In the genomic region with DNA sequence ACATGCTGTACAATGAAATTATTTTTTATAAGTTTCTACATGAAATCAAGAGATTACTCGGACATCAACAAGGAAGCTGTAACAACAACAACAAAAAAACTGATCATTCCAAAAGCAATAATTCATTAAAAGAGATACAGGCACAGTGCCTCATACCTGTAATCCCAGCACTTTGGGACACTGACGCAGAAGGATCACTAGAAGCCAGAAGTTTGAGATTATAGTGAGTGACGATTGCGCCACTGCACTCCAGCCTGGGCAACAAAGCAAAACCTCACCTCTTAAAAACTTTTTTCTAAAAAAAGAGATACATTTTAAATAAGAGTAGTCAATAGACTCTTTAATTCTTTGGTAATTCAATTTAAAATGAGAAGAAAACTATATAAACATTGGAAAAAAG, we compare ENCODE assay signal across 34 cellular contexts.
"Had no signal": no experiment of that assay in that cellular context is flagged by ENCODE, and none has a peak within 500 bp of the region (broad histone marks: within the 10 kb centered on the region; RNA-seq: fewer than 3 reads in every experiment).

No MANE protein-coding gene starts in this region.

- FAIRE-seq: astrocyte had no signal

- H3K27me3 ChIP-seq: adrenal gland, body of pancreas, brain microvascular endothelial cell, breast epithelium had no signal

- H3K4me3 ChIP-seq: adrenal gland, body of pancreas, breast epithelium had no signal

- DNase-seq: activated CD4-positive, alpha-beta memory T cell treated with anti-CD3 and anti-CD28 coated beads, Interleukin-2, amount 10 ng/mL, durations not matched to agents 7 days and 5 days; activated CD4-positive, alpha-beta T cell treated with anti-CD3 and anti-CD28 coated beads for 1 hour; activated CD4-positive, alpha-beta T cell treated with anti-CD3 and anti-CD28 coated beads for 36 hours; activated CD4-positive, alpha-beta T cell treated with anti-CD3 and anti-CD28 coated beads for 48 hours; activated CD4-positive, alpha-beta T cell treated with anti-CD3 and anti-CD28 coated beads, Interleukin-2, amount 10 ng/mL, durations not matched to agents 7 days and 5 days; activated CD4-positive, alpha-beta T cell treated with anti-CD3 and anti-CD28 coated beads, Interleukin-2, amount 50 U/mL, for 48 hours; activated CD4-positive, CD25-positive, alpha-beta regulatory T cell; activated CD8-positive, alpha-beta memory T cell treated with anti-CD3 and anti-CD28 coated beads, Interleukin-2, amount 50 U/mL, for 4 hours; activated effector memory CD4-positive, alpha-beta T cell treated with anti-CD3 and anti-CD28 coated beads, Interleukin-2, amount 50 U/mL, for 16 hours; activated gamma-delta T cell treated with Interleukin-2 at 50 U/mL for 16 hours; activated naive CD4-positive, alpha-beta T cell; activated naive CD4-positive, alpha-beta T cell treated with anti-CD3 and anti-CD28 coated beads for 36 hours; activated naive CD4-positive, alpha-beta T cell treated with anti-CD3 and anti-CD28 coated beads, Interleukin-2, amount 50 U/mL, for 16 hours; activated naive CD8-positive, alpha-beta T cell treated with anti-CD3 and anti-CD28 coated beads for 36 hours; activated T-cell treated with anti-CD3 and anti-CD28 coated beads for 4 hours; activated T-cell treated with anti-CD3 and anti-CD28 coated beads, Interleukin-2, amount 50 U/mL, for 1 hour; activated T-cell treated with anti-CD3 and anti-CD28 coated beads, Interleukin-2, amount 50 U/mL, for 4 hours; activated T-cell treated with anti-CD3 and anti-CD28 coated beads, Interleukin-2, amount 50 U/mL, for 72 hours; adrenal gland; amniotic stem cell; aorta; body of pancreas; brain microvascular endothelial cell; central memory CD4-positive, alpha-beta T cell; T-helper 1 cell; T-helper 2 cell; T-helper 9 cell; WERI-Rb-1 had no signal

- H3K27ac ChIP-seq: adrenal gland, body of pancreas, brain microvascular endothelial cell, breast epithelium, WERI-Rb-1 had no signal

- ATAC-seq: activated CD4-positive, alpha-beta T cell treated with anti-CD3 and anti-CD28 coated beads for 36 hours; activated CD4-positive, CD25-positive, alpha-beta regulatory T cell treated with anti-CD3 and anti-CD28 coated beads, Interleukin-2, amount 50 U/mL, for 24 hours; activated naive CD4-positive, alpha-beta T cell treated with anti-CD3 and anti-CD28 coated beads, Interleukin-2, amount 50 U/mL, for 72 hours; activated T-cell treated with anti-CD3 and anti-CD28 coated beads, Interleukin-2, amount 50 U/mL, for 4 hours; activated T-cell treated with anti-CD3 and anti-CD28 coated beads, Interleukin-2, amount 50 U/mL, for 72 hours; activated T-helper 17 cell treated with anti-CD3 and anti-CD28 coated beads, Interleukin-2, amount 50 U/mL, for 72 hours; body of pancreas; WTC11 had no signal

- H3K36me3 ChIP-seq: adrenal gland, brain microvascular endothelial cell, breast epithelium, WERI-Rb-1 had no signal

- H3K4me1 ChIP-seq: adrenal gland, body of pancreas, breast epithelium had no signal

- H3K9me3 ChIP-seq: adrenal gland, body of pancreas, breast epithelium had no signal
